ENCODE assay signal across 24 cellular contexts in the genomic region with DNA sequence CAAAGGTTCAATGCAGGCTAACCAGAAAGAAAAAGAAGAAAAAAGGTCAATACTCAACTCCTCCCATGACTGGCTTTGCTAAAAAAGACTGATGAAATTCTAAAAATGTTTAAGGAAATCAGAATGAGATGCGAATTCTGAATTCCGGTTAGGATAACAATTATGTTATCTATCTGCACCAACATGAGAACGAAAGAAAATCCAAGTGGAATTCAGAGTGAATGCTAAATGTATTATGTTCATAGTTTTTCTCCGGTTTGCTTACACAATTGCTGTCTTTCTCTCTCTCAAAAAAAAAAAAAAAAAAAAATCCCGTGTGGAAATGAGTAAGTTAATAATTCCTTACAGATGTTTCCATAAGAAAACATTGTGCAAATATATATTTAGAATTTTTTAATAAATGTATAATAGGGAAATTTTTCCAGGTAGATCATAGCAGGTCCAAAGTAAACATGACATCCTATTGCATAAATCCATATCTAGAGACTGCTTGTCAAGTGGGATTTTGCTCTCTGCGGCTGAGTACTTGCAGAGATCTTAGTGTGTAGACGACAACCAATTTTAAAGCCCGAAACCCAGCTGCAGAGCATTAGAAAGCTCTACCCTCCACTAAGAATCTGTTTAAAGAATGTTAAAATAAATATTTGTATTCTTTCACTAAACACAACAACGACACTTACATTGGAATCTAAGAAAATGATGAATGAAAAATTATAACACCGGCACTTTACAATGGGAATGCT.
DNase-seq lines count a peak whose midpoint lies in the region; ATAC-seq and TF ChIP-seq lines count a peak whose summit lies in the region.
"Had no signal": no experiment of that assay in that cellular context is flagged by ENCODE, and none has a peak within 500 bp of the region (broad histone marks: within the 10 kb centered on the region; RNA-seq: fewer than 3 reads in every experiment).

No MANE protein-coding gene starts in this region.

- H3K36me3 Mint-ChIP-seq in brain, result no peaks in the 10 kb centered on the region
- H3K36me3 Mint-ChIP-seq in activated T-helper 17 cell treated with anti-CD3 and anti-CD28 coated beads, Interleukin-2, amount 50 U/mL, for 72 hours (ENCODE audit: low read depth), result no peaks in the 10 kb centered on the region
- H3K36me3 Mint-ChIP-seq: natural killer cell treated with Interleukin-12 subunit alpha and Interleukin-12 subunit beta and Interleukin-15 and Interleukin-18, amount 100 ng/mL, for 72 hours had no signal

- no peak overlapping the region for H3K4me3 ChIP-seq in muscle layer of colon (ENCODE audit: low read depth in 1 of 2, low read length in 2 of 2)
- H3K4me3 ChIP-seq: adrenal gland, cardiac muscle cell had no signal

- H3K9ac ChIP-seq in muscle layer of colon (ENCODE audit: low read length), result no peak overlapping the region

- H3K4me1 Mint-ChIP-seq in brain, result peaks cover 55% of the 10 kb centered on the region
- H3K4me1 Mint-ChIP-seq in activated T-helper 17 cell treated with anti-CD3 and anti-CD28 coated beads, Interleukin-2, amount 50 U/mL, for 72 hours, result no peaks in the 10 kb centered on the region

- H3K27me3 ChIP-seq in muscle layer of colon (ENCODE audit: control insufficient read depth in 1 of 2, insufficient read depth in 2 of 2, low read length in 2 of 2), result no peaks in the 10 kb centered on the region
- H3K27me3 ChIP-seq: adrenal gland, cardiac muscle cell had no signal

- no peaks in the 10 kb centered on the region for H3K9me3 ChIP-seq in muscle layer of colon (ENCODE audit: low read length)
- H3K9me3 ChIP-seq: adrenal gland had no signal

- H3K27ac Mint-ChIP-seq in brain, result peak overlapping the region in 3 of 5 experiments; percentile 23 to 60 (median 50)
- no peak overlapping the region for H3K27ac Mint-ChIP-seq in activated T-helper 17 cell treated with anti-CD3 and anti-CD28 coated beads, Interleukin-2, amount 50 U/mL, for 72 hours
- H3K27ac Mint-ChIP-seq: CD4-positive, alpha-beta memory T cell; natural killer cell treated with Interleukin-12 subunit alpha and Interleukin-12 subunit beta and Interleukin-15 and Interleukin-18, amount 100 ng/mL, for 72 hours; progenitor cell of endocrine pancreas; stimulated activated memory B cell treated with anti-CD40 and anti-IgM and Interleukin-4, amounts not matched to agents 10 μg/mL and 1 μg/mL and 100 μg/mL, for 72 hours; T-helper 1 cell treated with Interleukin-12 subunit alpha and Interleukin-12 subunit beta and Interleukin-4 antibody, amounts not matched to agents 30 μg/mL and 1 μg/mL, for 36 hours had no signal

- no peaks in the 10 kb centered on the region for H3K36me3 ChIP-seq in muscle layer of colon (ENCODE audit: insufficient read depth, low read length)
- H3K36me3 ChIP-seq: adrenal gland, cardiac muscle cell had no signal

- peak overlapping the region in 2 of 5 experiments; percentile 12 to 27 for H3K4me3 Mint-ChIP-seq in brain
- no peak overlapping the region for H3K4me3 Mint-ChIP-seq in activated T-helper 17 cell treated with anti-CD3 and anti-CD28 coated beads, Interleukin-2, amount 50 U/mL, for 72 hours
- H3K4me3 Mint-ChIP-seq: CD4-positive, alpha-beta memory T cell; natural killer cell treated with Interleukin-12 subunit alpha and Interleukin-12 subunit beta and Interleukin-15 and Interleukin-18, amount 100 ng/mL, for 72 hours; stimulated activated memory B cell treated with anti-CD40 and anti-IgM and Interleukin-4, amounts not matched to agents 10 μg/mL and 1 μg/mL and 100 μg/mL, for 72 hours; T-helper 1 cell treated with Interleukin-12 subunit alpha and Interleukin-12 subunit beta and Interleukin-4 antibody, amounts not matched to agents 30 μg/mL and 1 μg/mL, for 36 hours had no signal

- no peaks in the 10 kb centered on the region for H3K9me3 Mint-ChIP-seq in brain
- no peaks in the 10 kb centered on the region for H3K9me3 Mint-ChIP-seq in activated T-helper 17 cell treated with anti-CD3 and anti-CD28 coated beads, Interleukin-2, amount 50 U/mL, for 72 hours
- H3K9me3 Mint-ChIP-seq: CD4-positive, alpha-beta memory T cell; natural killer cell treated with Interleukin-12 subunit alpha and Interleukin-12 subunit beta and Interleukin-15 and Interleukin-18, amount 100 ng/mL, for 72 hours; stimulated activated memory B cell treated with anti-CD40 and anti-IgM and Interleukin-4, amounts not matched to agents 10 μg/mL and 1 μg/mL and 100 μg/mL, for 72 hours; T-helper 1 cell treated with Interleukin-12 subunit alpha and Interleukin-12 subunit beta and Interleukin-4 antibody, amounts not matched to agents 30 μg/mL and 1 μg/mL, for 36 hours had no signal

- TF ChIP-seq CTCF in brain (conservative IDR thresholded peaks at IDR 0.05), result no peak

- ATAC-seq in activated T-helper 17 cell treated with anti-CD3 and anti-CD28 coated beads, Interleukin-2, amount 50 U/mL, for 72 hours (replicated peaks), result no peak
- ATAC-seq: natural killer cell treated with Interleukin-12 subunit alpha and Interleukin-12 subunit beta and Interleukin-15 and Interleukin-18, amount 100 ng/mL, for 72 hours; stimulated activated memory B cell treated with anti-CD40 and anti-IgM and Interleukin-4, amounts not matched to agents 10 μg/mL and 1 μg/mL and 100 μg/mL, for 72 hours had no signal

- DNase-seq in DMS79 (lab: John Stamatoyannopoulos, UW), result peak; percentile 44
- peak; percentile 85 for DNase-seq in NCI-H1105 treated with DMSO at 0.1 percent for 48 hours (lab: John Stamatoyannopoulos, UW)
- no peak for DNase-seq in NCI-H526 (lab: John Stamatoyannopoulos, UW)
- DNase-seq in NCI-H2107 (lab: John Stamatoyannopoulos, UW), result no peak
- no peak for DNase-seq in globus pallidus (ENCODE audit: low spot score)
- DNase-seq: activated gamma-delta T cell; adrenal gland; CD4-positive, alpha-beta memory T cell; erythroblast; H7; KBM-7; mesendoderm; NCI-H2171; NCI-H748 treated with DMSO at 0.1 percent for 48 hours; SIG-M5; stimulated activated CD4-positive, alpha-beta T cell treated with anti-CD3 and anti-CD28 coated beads, Interleukin-1b, Interleukin-23, amount 100 ng/mL, for 48 hours had no signal

- H3K27me3 Mint-ChIP-seq in brain, result peaks cover 3% of the 10 kb centered on the region
- H3K27me3 Mint-ChIP-seq in activated T-helper 17 cell treated with anti-CD3 and anti-CD28 coated beads, Interleukin-2, amount 50 U/mL, for 72 hours, result no peaks in the 10 kb centered on the region
- H3K27me3 Mint-ChIP-seq: CD4-positive, alpha-beta memory T cell; natural killer cell treated with Interleukin-12 subunit alpha and Interleukin-12 subunit beta and Interleukin-15 and Interleukin-18, amount 100 ng/mL, for 72 hours; stimulated activated memory B cell treated with anti-CD40 and anti-IgM and Interleukin-4, amounts not matched to agents 10 μg/mL and 1 μg/mL and 100 μg/mL, for 72 hours had no signal

- peak overlapping the region; percentile 50 for H3K27ac ChIP-seq in muscle layer of colon (ENCODE audit: low read depth, low read length)
- H3K27ac ChIP-seq: adrenal gland, cardiac muscle cell had no signal

- peaks cover 57% of the 10 kb centered on the region for H3K4me1 ChIP-seq in muscle layer of colon (ENCODE audit: insufficient read depth, low read length)

Comparison
In these comparisons a context has a peak if more than half of its experiments do, and no peak if none do; other contexts are left out.
1. DNase-seq: peak in DMS79 (single experiment) and NCI-H1105 treated with DMSO at 0.1 percent for 48 hours (single experiment); none in NCI-H526 (0 of 2), NCI-H2107 (single experiment) and globus pallidus (single experiment).